Comparison of ENCODE assay signal across 11 cellular contexts in genomic region chr4:77219266-77219665, GRCh38.
"Had no signal": no experiment of that assay in that cellular context is flagged by ENCODE, and none has a peak within 500 bp of the region (broad histone marks: within the 10 kb centered on the region; RNA-seq: fewer than 3 reads in every experiment).

No MANE protein-coding gene starts in this region.

- H3K36me3 ChIP-seq: HAP-1 had no signal

- H3K9me3 ChIP-seq: HAP-1 had no signal

- FAIRE-seq: H1, H54 had no signal

- ATAC-seq: GM23338, HCT116 had no signal

- DNase-seq: GM23248, GOT3, H7, H9, HCEC 1CT, HFFc6 had no signal

- H3K4me2 ChIP-seq: GM23338 had no signal

- H3K4me1 ChIP-seq: HAP-1 had no signal

- H3K4me3 ChIP-seq: GM23248, GM23338, HAP-1 had no signal

- H2AFZ ChIP-seq: GM23248, GM23338 had no signal

- H3K27ac ChIP-seq: GM23248 had no signal

- H3K9ac ChIP-seq: GM23248 had no signal
